ENCODE assay signal across 27 cellular contexts in genomic region chr5:150520747-150521521, GRCh38. TPM values are rescaled to one million over a fixed set of nuclear protein-coding genes. Genes with fewer than 3 reads are reported as not detected.
DNase-seq lines count a peak whose midpoint lies in the region; ATAC-seq and TF ChIP-seq lines count a peak whose summit lies in the region.
"Had no signal": no experiment of that assay in that cellular context is flagged by ENCODE, and none has a peak within 500 bp of the region (broad histone marks: within the 10 kb centered on the region; RNA-seq: fewer than 3 reads in every experiment).

No MANE protein-coding gene starts in this region.

- ATAC-seq in HCT116 (no peak), body of pancreas (no peak)
- ATAC-seq in stimulated activated memory B cell treated with anti-CD40 and anti-IgM and Interleukin-4, amounts not matched to agents 10 μg/mL and 1 μg/mL and 100 μg/mL, for 72 hours, result peak; percentile 38
- ATAC-seq: activated CD4-positive, alpha-beta T cell treated with anti-CD3 and anti-CD28 coated beads for 36 hours; naive thymus-derived CD4-positive, alpha-beta T cell; psoas muscle had no signal

- no peak overlapping the region for H3K9ac ChIP-seq in HCT116 (ENCODE audit: low read length)
- H3K9ac ChIP-seq: KMS-11, SK-N-SH had no signal

- POLR2A ChIA-PET in HCT116 (lab: Charles Lee), result no interaction called here

- H3K36me3 ChIP-seq in HCT116 (ENCODE audit: control insufficient read depth in 1 of 2, insufficient read depth in 2 of 2, low read length in 2 of 2) (no peaks in the 10 kb centered on the region; a peak in 1 of 4 replicates), body of pancreas (replicated peaks in 1 of 2; ENCODE audit: insufficient read depth in 1 of 2, low read depth in 2 of 2) (no peaks in the 10 kb centered on the region), hepatocyte (replicated peaks; ENCODE audit: insufficient read depth, low read depth) (no peaks in the 10 kb centered on the region), BE2C (peaks cover 12% of the 10 kb centered on the region)

- no peak overlapping the region for H3K4me2 ChIP-seq in HCT116 (ENCODE audit: low read length)
- no peak overlapping the region for H3K4me2 ChIP-seq in hepatocyte
- H3K4me2 ChIP-seq: KMS-11, SK-N-SH had no signal

- no peak overlapping the region for H3K27ac Mint-ChIP-seq in stimulated activated memory B cell treated with anti-CD40 and anti-IgM and Interleukin-4, amounts not matched to agents 10 μg/mL and 1 μg/mL and 100 μg/mL, for 72 hours
- no peak overlapping the region for H3K27ac Mint-ChIP-seq in mesothelial cell of epicardium
- H3K27ac Mint-ChIP-seq: activated CD4-positive, alpha-beta T cell treated with anti-CD3 and anti-CD28 coated beads for 36 hours; activated naive CD8-positive, alpha-beta T cell treated with anti-CD3 and anti-CD28 coated beads, Interleukin-2, amount 10 ng/mL, durations not matched to agents 7 days and 5 days; naive thymus-derived CD4-positive, alpha-beta T cell had no signal

- H3K4me3 Mint-ChIP-seq in stimulated activated memory B cell treated with anti-CD40 and anti-IgM and Interleukin-4, amounts not matched to agents 10 μg/mL and 1 μg/mL and 100 μg/mL, for 72 hours, result no peak overlapping the region
- H3K4me3 Mint-ChIP-seq in mesothelial cell of epicardium, result no peak overlapping the region
- H3K4me3 Mint-ChIP-seq: activated CD4-positive, alpha-beta T cell treated with anti-CD3 and anti-CD28 coated beads for 36 hours; activated naive CD8-positive, alpha-beta T cell treated with anti-CD3 and anti-CD28 coated beads, Interleukin-2, amount 10 ng/mL, durations not matched to agents 7 days and 5 days; central memory CD8-positive, alpha-beta T cell; naive thymus-derived CD4-positive, alpha-beta T cell had no signal

- H3K27ac ChIP-seq in HCT116 (ENCODE audit: low read depth, low read length), result no peak overlapping the region; the same call in 1 of the 2 replicates
- H3K27ac ChIP-seq in body of pancreas, result peak overlapping the region in 3 of 4 donors; percentile 52 to 78 (median 76)
- H3K27ac ChIP-seq in hepatocyte, result peak overlapping the region; percentile 62
- H3K27ac ChIP-seq: C4-2B, KMS-11, psoas muscle had no signal

- H3K36me3 Mint-ChIP-seq in stimulated activated memory B cell treated with anti-CD40 and anti-IgM and Interleukin-4, amounts not matched to agents 10 μg/mL and 1 μg/mL and 100 μg/mL, for 72 hours, result peaks cover 7% of the 10 kb centered on the region
- H3K36me3 Mint-ChIP-seq in mesothelial cell of epicardium, result peaks cover 7% of the 10 kb centered on the region
- H3K36me3 Mint-ChIP-seq: activated naive CD8-positive, alpha-beta T cell treated with anti-CD3 and anti-CD28 coated beads, Interleukin-2, amount 10 ng/mL, durations not matched to agents 7 days and 5 days; naive thymus-derived CD4-positive, alpha-beta T cell had no signal

- TF ChIP-seq POLR2A in HCT116 (IDR thresholded peaks at IDR 0.05; ENCODE audit: borderline replicate concordance, extremely low read depth, insufficient read depth, insufficient read length) (no peak), body of pancreas (IDR thresholded peaks at IDR 0.05) (no peak)

- peaks cover 20% of the 10 kb centered on the region for H3K4me1 Mint-ChIP-seq in stimulated activated memory B cell treated with anti-CD40 and anti-IgM and Interleukin-4, amounts not matched to agents 10 μg/mL and 1 μg/mL and 100 μg/mL, for 72 hours
- H3K4me1 Mint-ChIP-seq in mesothelial cell of epicardium, result peaks cover 28% of the 10 kb centered on the region
- H3K4me1 Mint-ChIP-seq: activated CD4-positive, alpha-beta T cell treated with anti-CD3 and anti-CD28 coated beads for 36 hours; central memory CD8-positive, alpha-beta T cell had no signal

- TF ChIP-seq CTCF in HCT116 (IDR thresholded peaks at IDR 0.05 in 2 of 3, conservative IDR thresholded peaks at IDR 0.05 in 1 of 3; ENCODE audit: borderline replicate concordance in 1 of 3, insufficient read depth in 1 of 3, low read depth in 2 of 3, low read length in 2 of 3) (no peak), body of pancreas (IDR thresholded peaks at IDR 0.05) (no peak), hepatocyte (IDR thresholded peaks at IDR 0.05; ENCODE audit: poor library complexity) (no peak), mesothelial cell of epicardium (IDR thresholded peaks at IDR 0.05; ENCODE audit: unreplicated experiment) (no peak), BE2C (IDR thresholded peaks at IDR 0.05; ENCODE audit: low read depth, low read length) (no peak)

- H3K79me2 ChIP-seq in HCT116 (ENCODE audit: insufficient read depth, low read length) (peaks cover 36% of the 10 kb centered on the region; the same call in 1 of the 2 replicates), hepatocyte (peaks cover 88% of the 10 kb centered on the region)

- H3K9me2 ChIP-seq in HCT116 (ENCODE audit: insufficient read depth) (no peaks in the 10 kb centered on the region), hepatocyte (replicated peaks; ENCODE audit: insufficient read depth) (no peaks in the 10 kb centered on the region)
- H3K9me2 ChIP-seq: SK-N-SH had no signal

- no peak for DNase-seq in HCT116 (ENCODE audit: low read depth, low spot score)
- DNase-seq in body of pancreas, result no peak
- DNase-seq in hepatocyte (ENCODE audit: low spot score), result no peak
- DNase-seq in mesothelial cell of epicardium (ENCODE audit: low spot score in 2 of 2, unreplicated experiment in 2 of 2), result no peak
- DNase-seq in NCI-H2107 (lab: John Stamatoyannopoulos, UW), result no peak
- no peak for DNase-seq in BE2C
- no peak for DNase-seq in MV-4-11 (lab: John Stamatoyannopoulos, UW)
- DNase-seq: activated CD4-positive, alpha-beta T cell treated with anti-CD3 and anti-CD28 coated beads for 36 hours; activated CD8-positive, alpha-beta memory T cell treated with anti-CD3 and anti-CD28 coated beads for 24 hours; activated effector memory CD4-positive, alpha-beta T cell treated with Interleukin-2 at 50 U/mL for 16 hours; activated naive CD8-positive, alpha-beta T cell treated with anti-CD3 and anti-CD28 coated beads, Interleukin-2, amount 10 ng/mL, durations not matched to agents 7 days and 5 days; DMS79; GDM1; naive thymus-derived CD4-positive, alpha-beta T cell; NCI-H1436 treated with DMSO at 0.1 percent for 48 hours; NCI-H446; NCI-H82; nucleus accumbens; SK-N-SH; stomach; T-helper 2 cell had no signal

- no peak for TF ChIP-seq RAD21 in HCT116 (IDR thresholded peaks at IDR 0.05; ENCODE audit: low read depth)

- H3K9me3 ChIP-seq in HCT116 (ENCODE audit: control insufficient read depth in 1 of 2, insufficient read depth in 1 of 2, low read depth in 1 of 2, low read length in 2 of 2) (no peaks in the 10 kb centered on the region), body of pancreas (no peaks in the 10 kb centered on the region), hepatocyte (ENCODE audit: low read depth) (no peaks in the 10 kb centered on the region), BE2C (no peaks in the 10 kb centered on the region)
- H3K9me3 ChIP-seq: ascending aorta, psoas muscle, SK-N-SH, stomach had no signal

- H3K27me3 Mint-ChIP-seq in stimulated activated memory B cell treated with anti-CD40 and anti-IgM and Interleukin-4, amounts not matched to agents 10 μg/mL and 1 μg/mL and 100 μg/mL, for 72 hours, result no peaks in the 10 kb centered on the region
- no peaks in the 10 kb centered on the region for H3K27me3 Mint-ChIP-seq in mesothelial cell of epicardium (ENCODE audit: low read depth)
- H3K27me3 Mint-ChIP-seq: activated CD4-positive, alpha-beta T cell treated with anti-CD3 and anti-CD28 coated beads for 36 hours; activated naive CD8-positive, alpha-beta T cell treated with anti-CD3 and anti-CD28 coated beads, Interleukin-2, amount 10 ng/mL, durations not matched to agents 7 days and 5 days; central memory CD8-positive, alpha-beta T cell; naive thymus-derived CD4-positive, alpha-beta T cell had no signal

- CTCF ChIA-PET in HCT116 (lab: Charles Lee), result no interaction called here

- peaks cover 18 to 37% of the 10 kb centered on the region in 2 experiments for H3K4me1 ChIP-seq in HCT116 (ENCODE audit: control insufficient read depth in 1 of 2, insufficient read depth in 2 of 2, low read length in 2 of 2)
- H3K4me1 ChIP-seq in body of pancreas, result peaks cover 99% of the 10 kb centered on the region
- H3K4me1 ChIP-seq in hepatocyte (ENCODE audit: insufficient read depth), result peaks cover 55% of the 10 kb centered on the region
- peaks cover 18% of the 10 kb centered on the region for H3K4me1 ChIP-seq in BE2C

- WGBS in body of pancreas, 2 donors, result 74 to 77% methylated on average over 21 to 32 of the region's 38 CpGs
- WGBS in hepatocyte (ENCODE audit: low lambda C conversion rate, missing lambda C conversion rate), result 93% methylated on average over 33 of the region's 38 CpGs

- H2AFZ ChIP-seq in HCT116 (ENCODE audit: low read depth, low read length, poor library complexity, severe bottlenecking) (no peak overlapping the region), hepatocyte (no peak overlapping the region)

- RAD21 ChIA-PET in HCT116 (lab: Charles Lee; ENCODE audit: low non-redundant PET in 1 of 2, low total read pairs in 2 of 2, uncharacterized antibody in 2 of 2, unreplicated experiment in 2 of 2), result no interaction called here

- intact Hi-C loops in HCT116 (cut with micrococcal nuclease), result no loop called here
- intact Hi-C loops in body of pancreas (cut with DNase I), result loop anchor here (5.0 kb wide), 1 partner anchor 34 kb away; no protein-coding TSS in a partner anchor

- BruUV-seq in HCT116 (replicated peaks; lab: Mats Ljungman, UMichigan), result no TSS peak

- H3K4me3 ChIP-seq in HCT116 (replicated peaks in 1 of 2; ENCODE audit: low read depth in 1 of 2, low read length in 2 of 2), result no peak overlapping the region
- no peak overlapping the region for H3K4me3 ChIP-seq in body of pancreas
- no peak overlapping the region for H3K4me3 ChIP-seq in hepatocyte
- no peak overlapping the region for H3K4me3 ChIP-seq in BE2C (ENCODE audit: low read depth, low read length)
- H3K4me3 ChIP-seq: ascending aorta, psoas muscle, stomach had no signal

- H4K20me1 ChIP-seq in HCT116 (ENCODE audit: insufficient read depth) (no peaks in the 10 kb centered on the region), hepatocyte (ENCODE audit: insufficient read depth, poor library complexity, severe bottlenecking) (peaks cover 40% of the 10 kb centered on the region)

- H3K9me3 Mint-ChIP-seq in stimulated activated memory B cell treated with anti-CD40 and anti-IgM and Interleukin-4, amounts not matched to agents 10 μg/mL and 1 μg/mL and 100 μg/mL, for 72 hours, result no peaks in the 10 kb centered on the region
- H3K9me3 Mint-ChIP-seq in mesothelial cell of epicardium, result no peaks in the 10 kb centered on the region
- H3K9me3 Mint-ChIP-seq: activated naive CD8-positive, alpha-beta T cell treated with anti-CD3 and anti-CD28 coated beads, Interleukin-2, amount 10 ng/mL, durations not matched to agents 7 days and 5 days; central memory CD8-positive, alpha-beta T cell; naive thymus-derived CD4-positive, alpha-beta T cell had no signal

- H3K27me3 ChIP-seq in HCT116 (ENCODE audit: insufficient read depth, low read length), result no peaks in the 10 kb centered on the region
- no peaks in the 10 kb centered on the region for H3K27me3 ChIP-seq in body of pancreas
- H3K27me3 ChIP-seq in hepatocyte, result no peaks in the 10 kb centered on the region
- no peaks in the 10 kb centered on the region for H3K27me3 ChIP-seq in BE2C
- H3K27me3 ChIP-seq: ascending aorta, stomach had no signal

RNA-seq across cellular contexts. Expression of gene NDST1, which starts 13.0 kb away (rescaled TPM):
- 33.1 TPM for total RNA-seq in HCT116 (2021; ENCODE audit: unreplicated experiment)
- polyA plus RNA-seq in HCT116 (2012), result 14.9 and 19.5 TPM in 2 replicates
- 10 to 100 TPM; 37.6 to 56.0 TPM for total RNA-seq in body of pancreas
- 66.7 and 85.1 TPM in 2 replicates for total RNA-seq in hepatocyte
- 30.2 and 42.5 TPM in 2 replicates for polyA plus RNA-seq in hepatocyte
- 129 to 132 TPM (median 132 TPM) in 3 replicates for total RNA-seq in mesothelial cell of epicardium
- polyA plus RNA-seq in BE2C (2012; ENCODE audit: insufficient read depth, insufficient read length, low read depth), result 26.2 TPM
